ENCODE assay signal across 14 cellular contexts in the genomic region with DNA sequence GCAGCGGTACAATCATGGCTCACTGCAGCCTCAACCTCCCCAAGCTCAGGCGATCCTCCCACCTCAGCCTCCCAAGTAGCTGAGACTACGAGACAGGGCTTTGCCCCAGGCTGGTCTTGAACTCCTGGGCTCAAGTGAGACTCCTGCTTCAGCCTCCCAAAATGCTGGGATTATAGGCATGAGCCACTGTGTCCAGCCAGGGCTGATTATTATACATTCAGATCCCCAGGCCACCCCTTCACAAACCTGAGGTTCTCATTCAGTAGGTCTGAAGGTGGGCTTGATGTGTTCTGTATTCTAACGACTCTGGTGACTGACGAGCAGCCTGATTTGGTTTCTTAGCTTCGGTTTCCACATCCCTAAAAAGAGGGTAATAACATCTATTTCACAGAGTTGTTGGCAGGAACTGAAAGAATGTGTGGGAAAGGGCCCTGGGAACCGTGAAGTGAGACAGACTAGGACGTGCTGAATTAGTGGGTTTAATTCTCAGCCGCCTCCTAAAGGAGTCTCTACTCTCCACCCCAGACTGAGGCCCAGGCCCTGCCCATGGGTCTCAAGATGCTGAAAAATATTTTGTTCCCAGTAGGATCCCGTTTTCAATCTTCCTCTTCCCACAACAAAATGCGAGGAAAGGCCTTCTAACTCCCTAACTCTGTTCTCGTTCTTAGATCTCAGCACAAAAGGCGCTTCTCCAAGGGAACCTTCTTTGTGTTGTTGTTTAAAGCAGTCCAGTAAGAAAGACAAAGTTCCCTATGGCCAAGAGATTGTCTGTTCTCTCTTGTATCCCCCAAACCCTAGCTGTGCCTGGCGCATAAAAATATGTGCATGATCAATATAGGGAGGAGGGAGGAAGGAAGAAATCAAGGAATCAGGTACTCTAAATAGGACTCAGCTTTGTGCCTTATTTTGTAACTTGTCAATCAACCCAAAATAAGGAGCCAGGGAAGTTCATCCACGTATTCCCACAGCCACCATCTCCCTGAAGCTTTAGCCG.
DNase-seq lines count a peak whose midpoint lies in the region; ATAC-seq and TF ChIP-seq lines count a peak whose summit lies in the region.
"Had no signal": no experiment of that assay in that cellular context is flagged by ENCODE, and none has a peak within 500 bp of the region (broad histone marks: within the 10 kb centered on the region; RNA-seq: fewer than 3 reads in every experiment).

No MANE protein-coding gene starts in this region.

- DNase-seq in esophagus muscularis mucosa (ENCODE audit: extremely low spot score) (peak; percentile 62), testis (no peak), Karpas-422 (no peak), ACHN (no peak), cerebellar nuclear complex (lab: John Stamatoyannopoulos, UW) (no peak)
- DNase-seq: GOT3, MM.1S, NCI-H510A treated with DMSO at 0.1 percent for 48 hours, SIG-M5 had no signal

- 83% methylated on average over 16 of the region's 16 CpGs for WGBS in esophagus muscularis mucosa
- 77 to 83% methylated on average over 16 of the region's 16 CpGs for WGBS in testis, 2 donors

- H4K20me1 ChIP-seq in OCI-LY3 (ENCODE audit: insufficient read depth, low read length) (no peaks in the 10 kb centered on the region), Karpas-422 (ENCODE audit: insufficient read depth, low read depth, low read length) (no peaks in the 10 kb centered on the region; the same call in 1 of the 2 replicates)
- H4K20me1 ChIP-seq: BLaER1 had no signal

- H3K79me2 ChIP-seq in OCI-LY3 (ENCODE audit: low read length), result no peaks in the 10 kb centered on the region
- H3K79me2 ChIP-seq in Karpas-422 (ENCODE audit: low read length), result no peaks in the 10 kb centered on the region

- peak; percentile 65 for ATAC-seq in GM18868 (IDR thresholded peaks at IDR 0.05; ENCODE audit: unreplicated experiment)
- ATAC-seq: HepG2 had no signal

- no peaks in the 10 kb centered on the region for H3K36me3 ChIP-seq in OCI-LY3 (replicated peaks; ENCODE audit: low read depth, low read length)
- no peaks in the 10 kb centered on the region for H3K36me3 ChIP-seq in esophagus muscularis mucosa
- no peaks in the 10 kb centered on the region for H3K36me3 ChIP-seq in testis (ENCODE audit: low read depth, missing control alignments)
- H3K36me3 ChIP-seq in Karpas-422 (ENCODE audit: insufficient read depth, low read length), result no peaks in the 10 kb centered on the region
- H3K36me3 ChIP-seq: BLaER1 had no signal

- TF ChIP-seq POLR2A in esophagus muscularis mucosa (IDR thresholded peaks at IDR 0.05; ENCODE audit: low read depth) (no peak), testis (IDR thresholded peaks at IDR 0.05) (no peak)

- H3K27me3 ChIP-seq in OCI-LY3 (ENCODE audit: low read depth, low read length) (peaks cover 32% of the 10 kb centered on the region), esophagus muscularis mucosa (peaks cover 0 to 36% (median 0%) of the 10 kb centered on the region in 4 donors), testis (no peaks in the 10 kb centered on the region), Karpas-422 (ENCODE audit: low read length) (no peaks in the 10 kb centered on the region)
- H3K27me3 ChIP-seq: BLaER1 had no signal

- peak overlapping the region; percentile 26 for H3K4me3 ChIP-seq in OCI-LY3 (ENCODE audit: low read length)
- no peak overlapping the region for H3K4me3 ChIP-seq in esophagus muscularis mucosa
- H3K4me3 ChIP-seq in testis, result no peak overlapping the region
- no peak overlapping the region for H3K4me3 ChIP-seq in Karpas-422 (ENCODE audit: low read length)
- H3K4me3 ChIP-seq: BLaER1 had no signal

- in situ Hi-C loops in ACHN (cut with HindIII; ENCODE audit: low pct_ligation_motif_present, low pct_unique_long_range_greater_than_20kb, low sequenced_read_pairs), result no loop called here

- peak overlapping the region; percentile 10; the same call in 1 of the 2 replicates for H3K27ac ChIP-seq in OCI-LY3 (ENCODE audit: low read length)
- no peak overlapping the region for H3K27ac ChIP-seq in esophagus muscularis mucosa (replicated peaks in 1 of 4)
- H3K27ac ChIP-seq in testis, result no peak overlapping the region
- no peak overlapping the region for H3K27ac ChIP-seq in Karpas-422 (ENCODE audit: low read length)
- H3K27ac ChIP-seq: BLaER1, KMS-11 had no signal

- intact Hi-C loops in esophagus muscularis mucosa (cut with DNase I), result no loop called here
- intact Hi-C loops in testis (cut with DNase I; ENCODE audit: low total_unique reads), result no loop called here

- no peak for TF ChIP-seq CTCF in OCI-LY3 (IDR thresholded peaks at IDR 0.05; ENCODE audit: low read depth, low read length)
- no peak for TF ChIP-seq CTCF in esophagus muscularis mucosa (IDR thresholded peaks at IDR 0.05)
- TF ChIP-seq CTCF in testis (IDR thresholded peaks at IDR 0.05), result no peak

- H3K4me2 ChIP-seq in OCI-LY3 (ENCODE audit: low read length) (peak overlapping the region; percentile 63), Karpas-422 (ENCODE audit: low read depth, low read length, poor library complexity, severe bottlenecking) (no peak overlapping the region)
- H3K4me2 ChIP-seq: BLaER1, KMS-11 had no signal

- H3K4me1 ChIP-seq in OCI-LY3 (ENCODE audit: low read length) (peaks cover 48% of the 10 kb centered on the region), esophagus muscularis mucosa (no peaks in the 10 kb centered on the region), testis (no peaks in the 10 kb centered on the region), Karpas-422 (ENCODE audit: low read length) (peaks cover 16% of the 10 kb centered on the region)
- H3K4me1 ChIP-seq: BLaER1 had no signal

- no peak for TF ChIP-seq EP300 in esophagus muscularis mucosa (IDR thresholded peaks at IDR 0.05)

- H3K9me2 ChIP-seq in Karpas-422 (replicated peaks; ENCODE audit: insufficient read depth, low read length), result no peaks in the 10 kb centered on the region

- H3K9me3 ChIP-seq in OCI-LY3 (ENCODE audit: insufficient read depth, low read length) (no peaks in the 10 kb centered on the region), esophagus muscularis mucosa (no peaks in the 10 kb centered on the region), testis (no peaks in the 10 kb centered on the region), Karpas-422 (ENCODE audit: low read length) (no peaks in the 10 kb centered on the region)
- H3K9me3 ChIP-seq: BLaER1 had no signal

- peak overlapping the region; percentile 14; the same call in 1 of the 2 replicates for H3K9ac ChIP-seq in OCI-LY3 (ENCODE audit: low read length)
- no peak overlapping the region for H3K9ac ChIP-seq in Karpas-422 (ENCODE audit: low read length)
- H3K9ac ChIP-seq: BLaER1, KMS-11 had no signal

- H2AFZ ChIP-seq in OCI-LY3 (ENCODE audit: low read depth, low read length), result no peak overlapping the region
- no peak overlapping the region for H2AFZ ChIP-seq in Karpas-422 (ENCODE audit: low read length)
